In the genomic region with DNA sequence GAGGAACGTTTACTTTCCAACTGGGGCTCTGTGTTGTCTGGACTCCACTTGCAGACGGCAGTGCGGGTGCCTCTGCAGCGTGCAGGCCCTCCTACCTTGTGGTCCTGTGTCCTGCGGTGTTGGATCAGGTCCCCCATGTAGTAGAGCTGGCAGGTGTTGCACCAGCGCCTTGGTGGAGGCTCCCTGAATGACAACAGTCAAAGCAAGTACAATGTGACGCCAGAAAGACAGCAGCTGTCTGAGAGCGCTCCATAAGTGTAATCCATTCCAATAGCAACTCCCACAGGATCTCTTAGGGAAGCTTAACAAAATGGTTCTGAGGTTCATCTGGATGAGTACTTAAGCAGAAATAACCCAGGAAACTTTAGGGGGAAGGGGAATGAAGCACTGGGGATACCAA, we compare ENCODE assay signal across 11 cellular contexts. TPM values are rescaled to one million over a fixed set of nuclear protein-coding genes. Genes with fewer than 3 reads are reported as not detected.
"Had no signal": no experiment of that assay in that cellular context is flagged by ENCODE, and none has a peak within 500 bp of the region (broad histone marks: within the 10 kb centered on the region; RNA-seq: fewer than 3 reads in every experiment).

No MANE protein-coding gene starts in this region.

- H3K27me3 ChIP-seq: ascending aorta, gastrocnemius medialis, spleen had no signal

- H3K4me3 ChIP-seq: ascending aorta, gastrocnemius medialis, spleen had no signal

- DNase-seq: activated CD4-positive, alpha-beta memory T cell treated with anti-CD3 and anti-CD28 coated beads for 36 hours; activated CD4-positive, CD25-positive, alpha-beta regulatory T cell treated with anti-CD3 and anti-CD28 coated beads, Interleukin-2, amount 50 U/mL, for 72 hours; activated naive CD4-positive, alpha-beta T cell; gastrocnemius medialis; left ventricle myocardium superior; mesendoderm; stimulated activated CD4-positive, alpha-beta T cell treated with anti-CD3 and anti-CD28 coated beads, Interleukin-2, amount 100 ng/mL, for 24 hours; stimulated activated naive B cell treated with anti-CD40 and anti-IgM and Interleukin-4, amounts not matched to agents 10 μg/mL and 1 μg/mL and 100 μg/mL, for 72 hours; SW 1271 had no signal

- H3K9me3 ChIP-seq: ascending aorta, gastrocnemius medialis, spleen had no signal

- H3K27ac ChIP-seq: ascending aorta, gastrocnemius medialis, spleen had no signal

- H3K4me1 ChIP-seq: ascending aorta, gastrocnemius medialis, spleen had no signal

- ATAC-seq: gastrocnemius medialis; left ventricle myocardium superior; stimulated activated naive B cell treated with anti-CD40 and anti-IgM and Interleukin-4, amounts not matched to agents 10 μg/mL and 1 μg/mL and 100 μg/mL, for 72 hours had no signal

RNA-seq across cellular contexts. Expression of a gene that starts 20.7 kb away (rescaled TPM):
- total RNA-seq: activated CD4-positive, alpha-beta memory T cell treated with anti-CD3 and anti-CD28 coated beads for 36 hours; ascending aorta had no signal
